Comparison of ENCODE assay signal across 9 cellular contexts in genomic region chr20:47792021-47792618, GRCh38. TPM values are rescaled to one million over a fixed set of nuclear protein-coding genes. Genes with fewer than 3 reads are reported as not detected.
DNase-seq lines count a peak whose midpoint lies in the region; ATAC-seq and TF ChIP-seq lines count a peak whose summit lies in the region.
"Had no signal": no experiment of that assay in that cellular context is flagged by ENCODE, and none has a peak within 500 bp of the region (broad histone marks: within the 10 kb centered on the region; RNA-seq: fewer than 3 reads in every experiment).

No MANE protein-coding gene starts in this region.

- H3K4me3 ChIP-seq in adipocyte (ENCODE audit: low read length) (no peak overlapping the region), iPS-18a (ENCODE audit: low read length) (no peak overlapping the region), thyroid gland (replicated peaks in 1 of 3) (no peak overlapping the region)

- no peak for TF ChIP-seq POLR2A in thyroid gland (IDR thresholded peaks at IDR 0.05)

- DNase-seq in NCI-H1092 treated with DMSO at 0.1 percent for 48 hours (lab: John Stamatoyannopoulos, UW) = peak; percentile 53
- no peak for DNase-seq in NCI-H1092 (lab: John Stamatoyannopoulos, UW)
- peak; percentile 92 for DNase-seq in adipocyte (ENCODE audit: low read depth)
- peak; percentile 31 to 39 for DNase-seq in thyroid gland
- DNase-seq in superior temporal gyrus (ENCODE audit: extremely low spot score) = no peak
- no peak for DNase-seq in GDM1 (lab: John Stamatoyannopoulos, UW)

- H3K9me3 ChIP-seq in adipocyte (ENCODE audit: control insufficient read depth, low read length) = no peaks in the 10 kb centered on the region
- no peaks in the 10 kb centered on the region for H3K9me3 ChIP-seq in iPS-18a (ENCODE audit: control insufficient read depth, low read depth, low read length)
- H3K9me3 ChIP-seq in thyroid gland = no peaks in the 10 kb centered on the region

- H3K27ac ChIP-seq in iPS-18a (ENCODE audit: low read length) (no peak overlapping the region), thyroid gland (no peak overlapping the region)
- H3K27ac ChIP-seq: VCaP had no signal

- no peak for TF ChIP-seq CTCF in thyroid gland (IDR thresholded peaks at IDR 0.05)

- H3K9ac ChIP-seq in adipocyte (ENCODE audit: low read length) = no peak overlapping the region
- H3K9ac ChIP-seq in iPS-18a (ENCODE audit: low read length) = peak overlapping the region; percentile 6

- H3K27me3 ChIP-seq in adipocyte (replicated peaks; ENCODE audit: control insufficient read depth, insufficient read depth, low read length) (peaks cover 34% of the 10 kb centered on the region), iPS-18a (ENCODE audit: control insufficient read depth, insufficient read depth, low read length) (peaks cover 3% of the 10 kb centered on the region), thyroid gland (no peaks in the 10 kb centered on the region)

- intact Hi-C loops in thyroid gland (cut with DNase I) = no loop called here

- H3K4me1 ChIP-seq in adipocyte (ENCODE audit: control insufficient read depth, insufficient read depth, low read length) = peaks cover 30% of the 10 kb centered on the region
- H3K4me1 ChIP-seq in iPS-18a (ENCODE audit: control insufficient read depth, low read depth, low read length) = peaks cover 8% of the 10 kb centered on the region
- H3K4me1 ChIP-seq in thyroid gland = peaks cover 0 to 8% of the 10 kb centered on the region in 2 donors

- 67 to 73% methylated on average over 9 of the region's 9 CpGs for WGBS in thyroid gland, 2 donors

- no peak for ATAC-seq in HG02852 (IDR thresholded peaks at IDR 0.05; ENCODE audit: unreplicated experiment)

- H3K36me3 ChIP-seq in adipocyte (ENCODE audit: control insufficient read depth, insufficient read depth, low read length, severe bottlenecking) (no peaks in the 10 kb centered on the region), iPS-18a (ENCODE audit: control insufficient read depth, low read depth, low read length) (no peaks in the 10 kb centered on the region), thyroid gland (no peaks in the 10 kb centered on the region)

RNA-seq across cellular contexts. Expression of gene SULF2, which starts 6.8 kb away (rescaled TPM):
- 10 to 100 TPM; 39.4 to 90.6 (median 55.4) TPM for total RNA-seq in thyroid gland

Comparison
In these comparisons a context has a peak if more than half of its experiments do, and no peak if none do; other contexts are left out.
1. DNase-seq: peak in NCI-H1092 treated with DMSO at 0.1 percent for 48 hours (single experiment), adipocyte (single experiment) and thyroid gland (2 of 2); none in NCI-H1092 (single experiment), superior temporal gyrus (single experiment) and GDM1 (single experiment).